1 cellular context compared by ENCODE assay signal in genomic region chr9:105557804-105558610, GRCh38.
TF ChIP-seq lines count a peak whose summit lies in the region.

FKTN (plus strand) TSS chr9:105558131; CDS start chr9:105575033, 16,902 bp downstream.

TF ChIP-seq in HepG2, 621 proteins besides CTCF, POLR2A, EP300 and RAD21 (continued from another document and continues in another):
- peak; percentile 99 for TF ChIP-seq KMT2B (CRISPR knock-in tag; IDR thresholded peaks at IDR 0.05)
- TF ChIP-seq NFKB2 (CRISPR knock-in tag; IDR thresholded peaks at IDR 0.05; ENCODE audit: borderline replicate concordance) = peak; percentile 86
- TF ChIP-seq ELK4 (CRISPR knock-in tag; IDR thresholded peaks at IDR 0.05; ENCODE audit: borderline replicate concordance) = no peak
- TF ChIP-seq, protein P1, sequence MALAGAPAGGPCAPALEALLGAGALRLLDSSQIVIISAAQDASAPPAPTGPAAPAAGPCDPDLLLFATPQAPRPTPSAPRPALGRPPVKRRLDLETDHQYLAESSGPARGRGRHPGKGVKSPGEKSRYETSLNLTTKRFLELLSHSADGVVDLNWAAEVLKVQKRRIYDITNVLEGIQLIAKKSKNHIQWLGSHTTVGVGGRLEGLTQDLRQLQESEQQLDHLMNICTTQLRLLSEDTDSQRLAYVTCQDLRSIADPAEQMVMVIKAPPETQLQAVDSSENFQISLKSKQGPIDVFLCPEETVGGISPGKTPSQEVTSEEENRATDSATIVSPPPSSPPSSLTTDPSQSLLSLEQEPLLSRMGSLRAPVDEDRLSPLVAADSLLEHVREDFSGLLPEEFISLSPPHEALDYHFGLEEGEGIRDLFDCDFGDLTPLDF (CRISPR knock-in tag; IDR thresholded peaks at IDR 0.05) = peak; percentile 51; the same call in 1 of the 2 replicates
- TF ChIP-seq ZSCAN30 (CRISPR knock-in tag; IDR thresholded peaks at IDR 0.05) = no peak
- no peak for TF ChIP-seq U2AF1 (optimal IDR thresholded peaks at IDR 0.05; ENCODE audit: low read depth, low read length)
- TF ChIP-seq RNF2 (conservative IDR thresholded peaks at IDR 0.05; ENCODE audit: low read depth) = no peak
- no peak for TF ChIP-seq ZNF740 (CRISPR knock-in tag; IDR thresholded peaks at IDR 0.05)
- TF ChIP-seq ZNF160 (CRISPR knock-in tag; IDR thresholded peaks at IDR 0.05) = no peak; the same call in 1 of the 2 replicates
- TF ChIP-seq ZBTB7A (CRISPR knock-in tag; IDR thresholded peaks at IDR 0.05) = no peak
- TF ChIP-seq SP1 (IDR thresholded peaks at IDR 0.05) = no peak
- no peak for TF ChIP-seq SP1 (CRISPR knock-in tag; IDR thresholded peaks at IDR 0.05)
- TF ChIP-seq TSC22D2 (CRISPR knock-in tag; IDR thresholded peaks at IDR 0.05; ENCODE audit: borderline replicate concordance) = no peak; the same call in 1 of the 2 replicates
- peak; percentile 57; the same call in 1 of the 2 replicates for TF ChIP-seq NRL (CRISPR knock-in tag; IDR thresholded peaks at IDR 0.05; ENCODE audit: borderline replicate concordance)
- no peak for TF ChIP-seq ZNF720 (CRISPR knock-in tag; IDR thresholded peaks at IDR 0.05)
- TF ChIP-seq MBD4 (IDR thresholded peaks at IDR 0.05; ENCODE audit: borderline replicate concordance, low read length) = no peak
- no peak for TF ChIP-seq ZNF207 (IDR thresholded peaks at IDR 0.05; ENCODE audit: borderline replicate concordance)
- TF ChIP-seq SNAI1 (CRISPR knock-in tag; IDR thresholded peaks at IDR 0.05; ENCODE audit: borderline replicate concordance) = no peak
- TF ChIP-seq, protein P2, sequence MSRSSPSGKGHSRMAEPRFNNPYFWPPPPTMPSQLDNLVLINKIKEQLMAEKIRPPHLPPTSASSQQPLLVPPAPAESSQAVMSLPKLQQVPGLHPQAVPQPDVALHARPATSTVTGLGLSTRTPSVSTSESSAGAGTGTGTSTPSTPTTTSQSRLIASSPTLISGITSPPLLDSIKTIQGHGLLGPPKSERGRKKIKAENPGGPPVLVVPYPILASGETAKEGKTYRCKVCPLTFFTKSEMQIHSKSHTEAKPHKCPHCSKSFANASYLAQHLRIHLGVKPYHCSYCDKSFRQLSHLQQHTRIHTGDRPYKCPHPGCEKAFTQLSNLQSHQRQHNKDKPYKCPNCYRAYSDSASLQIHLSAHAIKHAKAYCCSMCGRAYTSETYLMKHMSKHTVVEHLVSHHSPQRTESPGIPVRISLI (CRISPR knock-in tag; IDR thresholded peaks at IDR 0.05; ENCODE audit: borderline replicate concordance) = no peak
- TF ChIP-seq ESRRA (CRISPR knock-in tag; IDR thresholded peaks at IDR 0.05; ENCODE audit: low read depth) = 0 out of 2 replicates have a peak, but pooled peaks have one; percentile 25
- no peak for TF ChIP-seq AHR (CRISPR knock-in tag; IDR thresholded peaks at IDR 0.05)
- no peak for TF ChIP-seq ATF1 (CRISPR knock-in tag; IDR thresholded peaks at IDR 0.05)
- no peak for TF ChIP-seq TMF1 (CRISPR knock-in tag; IDR thresholded peaks at IDR 0.05; ENCODE audit: low read depth)
- no peak for TF ChIP-seq PREB (CRISPR knock-in tag; IDR thresholded peaks at IDR 0.05)
- TF ChIP-seq ZNF737 (CRISPR knock-in tag; IDR thresholded peaks at IDR 0.05; ENCODE audit: borderline replicate concordance) = no peak; the same call in 1 of the 2 replicates
- peak; percentile 77; the same call in 1 of the 2 replicates for TF ChIP-seq RFXAP (CRISPR knock-in tag; IDR thresholded peaks at IDR 0.05; ENCODE audit: borderline replicate concordance)
- TF ChIP-seq SRF (IDR thresholded peaks at IDR 0.05; ENCODE audit: low read depth, low read length) = no peak
- peak; percentile 90 for TF ChIP-seq ZNF501 (CRISPR knock-in tag; IDR thresholded peaks at IDR 0.05)
- no peak; the same call in 1 of the 2 replicates for TF ChIP-seq FOXA3 (CRISPR knock-in tag; IDR thresholded peaks at IDR 0.05)
- TF ChIP-seq, protein P3, sequence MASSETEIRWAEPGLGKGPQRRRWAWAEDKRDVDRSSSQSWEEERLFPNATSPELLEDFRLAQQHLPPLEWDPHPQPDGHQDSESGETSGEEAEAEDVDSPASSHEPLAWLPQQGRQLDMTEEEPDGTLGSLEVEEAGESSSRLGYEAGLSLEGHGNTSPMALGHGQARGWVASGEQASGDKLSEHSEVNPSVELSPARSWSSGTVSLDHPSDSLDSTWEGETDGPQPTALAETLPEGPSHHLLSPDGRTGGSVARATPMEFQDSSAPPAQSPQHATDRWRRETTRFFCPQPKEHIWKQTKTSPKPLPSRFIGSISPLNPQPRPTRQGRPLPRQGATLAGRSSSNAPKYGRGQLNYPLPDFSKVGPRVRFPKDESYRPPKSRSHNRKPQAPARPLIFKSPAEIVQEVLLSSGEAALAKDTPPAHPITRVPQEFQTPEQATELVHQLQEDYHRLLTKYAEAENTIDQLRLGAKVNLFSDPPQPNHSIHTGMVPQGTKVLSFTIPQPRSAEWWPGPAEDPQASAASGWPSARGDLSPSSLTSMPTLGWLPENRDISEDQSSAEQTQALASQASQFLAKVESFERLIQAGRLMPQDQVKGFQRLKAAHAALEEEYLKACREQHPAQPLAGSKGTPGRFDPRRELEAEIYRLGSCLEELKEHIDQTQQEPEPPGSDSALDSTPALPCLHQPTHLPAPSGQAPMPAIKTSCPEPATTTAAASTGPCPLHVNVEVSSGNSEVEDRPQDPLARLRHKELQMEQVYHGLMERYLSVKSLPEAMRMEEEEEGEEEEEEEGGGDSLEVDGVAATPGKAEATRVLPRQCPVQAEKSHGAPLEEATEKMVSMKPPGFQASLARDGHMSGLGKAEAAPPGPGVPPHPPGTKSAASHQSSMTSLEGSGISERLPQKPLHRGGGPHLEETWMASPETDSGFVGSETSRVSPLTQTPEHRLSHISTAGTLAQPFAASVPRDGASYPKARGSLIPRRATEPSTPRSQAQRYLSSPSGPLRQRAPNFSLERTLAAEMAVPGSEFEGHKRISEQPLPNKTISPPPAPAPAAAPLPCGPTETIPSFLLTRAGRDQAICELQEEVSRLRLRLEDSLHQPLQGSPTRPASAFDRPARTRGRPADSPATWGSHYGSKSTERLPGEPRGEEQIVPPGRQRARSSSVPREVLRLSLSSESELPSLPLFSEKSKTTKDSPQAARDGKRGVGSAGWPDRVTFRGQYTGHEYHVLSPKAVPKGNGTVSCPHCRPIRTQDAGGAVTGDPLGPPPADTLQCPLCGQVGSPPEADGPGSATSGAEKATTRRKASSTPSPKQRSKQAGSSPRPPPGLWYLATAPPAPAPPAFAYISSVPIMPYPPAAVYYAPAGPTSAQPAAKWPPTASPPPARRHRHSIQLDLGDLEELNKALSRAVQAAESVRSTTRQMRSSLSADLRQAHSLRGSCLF (CRISPR knock-in tag; IDR thresholded peaks at IDR 0.05; ENCODE audit: borderline replicate concordance) = 0 out of 2 replicates have a peak, but pooled peaks have one; percentile 20
- TF ChIP-seq CBX5 (CRISPR knock-in tag; IDR thresholded peaks at IDR 0.05; ENCODE audit: borderline replicate concordance) = peak; percentile 40; the same call in 1 of the 2 replicates
- no peak for TF ChIP-seq THAP8 (CRISPR knock-in tag; IDR thresholded peaks at IDR 0.05; ENCODE audit: borderline replicate concordance)
- TF ChIP-seq, protein P4, sequence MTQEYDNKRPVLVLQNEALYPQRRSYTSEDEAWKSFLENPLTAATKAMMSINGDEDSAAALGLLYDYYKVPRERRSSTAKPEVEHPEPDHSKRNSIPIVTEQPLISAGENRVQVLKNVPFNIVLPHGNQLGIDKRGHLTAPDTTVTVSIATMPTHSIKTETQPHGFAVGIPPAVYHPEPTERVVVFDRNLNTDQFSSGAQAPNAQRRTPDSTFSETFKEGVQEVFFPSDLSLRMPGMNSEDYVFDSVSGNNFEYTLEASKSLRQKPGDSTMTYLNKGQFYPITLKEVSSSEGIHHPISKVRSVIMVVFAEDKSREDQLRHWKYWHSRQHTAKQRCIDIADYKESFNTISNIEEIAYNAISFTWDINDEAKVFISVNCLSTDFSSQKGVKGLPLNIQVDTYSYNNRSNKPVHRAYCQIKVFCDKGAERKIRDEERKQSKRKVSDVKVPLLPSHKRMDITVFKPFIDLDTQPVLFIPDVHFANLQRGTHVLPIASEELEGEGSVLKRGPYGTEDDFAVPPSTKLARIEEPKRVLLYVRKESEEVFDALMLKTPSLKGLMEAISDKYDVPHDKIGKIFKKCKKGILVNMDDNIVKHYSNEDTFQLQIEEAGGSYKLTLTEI (CRISPR knock-in tag; conservative IDR thresholded peaks at IDR 0.05) = no peak
- 0 out of 2 replicates have a peak, but pooled peaks have one; percentile 21 for TF ChIP-seq GATAD2A (CRISPR knock-in tag; IDR thresholded peaks at IDR 0.05)
- no peak for TF ChIP-seq PLRG1 (conservative IDR thresholded peaks at IDR 0.05)
- TF ChIP-seq ZNF142 (CRISPR knock-in tag; IDR thresholded peaks at IDR 0.05) = 0 out of 2 replicates have a peak, but pooled peaks have one; percentile 43
- TF ChIP-seq HNRNPL (IDR thresholded peaks at IDR 0.05; ENCODE audit: low read depth, low read length) = no peak
- no peak for TF ChIP-seq ZBTB3 (CRISPR knock-in tag; IDR thresholded peaks at IDR 0.05; ENCODE audit: borderline replicate concordance, low read depth)
- no peak for TF ChIP-seq ZBTB1 (CRISPR knock-in tag; IDR thresholded peaks at IDR 0.05; ENCODE audit: borderline replicate concordance)
- no peak for TF ChIP-seq ZNF775 (CRISPR knock-in tag; IDR thresholded peaks at IDR 0.05; ENCODE audit: borderline replicate concordance)
- 0 out of 2 replicates have a peak, but pooled peaks have one; percentile 68 for TF ChIP-seq ZZZ3 (CRISPR knock-in tag; IDR thresholded peaks at IDR 0.05; ENCODE audit: borderline replicate concordance)
- TF ChIP-seq HCFC1 (IDR thresholded peaks at IDR 0.05; ENCODE audit: low read depth, low read length) = no peak
- no peak; the same call in 1 of the 2 replicates for TF ChIP-seq FOXC1 (CRISPR knock-in tag; IDR thresholded peaks at IDR 0.05; ENCODE audit: borderline replicate concordance)
- no peak for TF ChIP-seq MED8 (CRISPR knock-in tag; IDR thresholded peaks at IDR 0.05; ENCODE audit: insufficient replicate concordance)
- TF ChIP-seq ZNF674 (CRISPR knock-in tag; IDR thresholded peaks at IDR 0.05; ENCODE audit: low read depth) = no peak
- TF ChIP-seq NFIC (IDR thresholded peaks at IDR 0.05; ENCODE audit: low read length) = peak; percentile 32; the same call in 1 of the 2 replicates
